ENCODE assay signal across 8 cellular contexts in genomic region chr1:905811-906531, GRCh38. TPM values are rescaled to one million over a fixed set of nuclear protein-coding genes. Genes with fewer than 3 reads are reported as not detected.
DNase-seq lines count a peak whose midpoint lies in the region; ATAC-seq and TF ChIP-seq lines count a peak whose summit lies in the region.

No MANE protein-coding gene starts in this region.

- H3K79me2 ChIP-seq in osteoblast (ENCODE audit: insufficient read depth, low read length) = no peaks in the 10 kb centered on the region

- H3K27me3 Mint-ChIP-seq in CD8-positive, alpha-beta T cell (ENCODE audit: low read depth) = peaks cover 28% of the 10 kb centered on the region
- peaks cover 55% of the 10 kb centered on the region for H3K27me3 Mint-ChIP-seq in endodermal cell (ENCODE audit: insufficient read depth)

- no peaks in the 10 kb centered on the region for H3K36me3 ChIP-seq in CD8-positive, alpha-beta T cell (ENCODE audit: insufficient read depth, low read length)
- H3K36me3 ChIP-seq in endodermal cell (ENCODE audit: control insufficient read depth, insufficient read depth, low read length) (no peaks in the 10 kb centered on the region), osteoblast (ENCODE audit: insufficient read depth, low read length) (no peaks in the 10 kb centered on the region), esophagus squamous epithelium (no peaks in the 10 kb centered on the region)

- intact Hi-C loops in CD8-positive, alpha-beta T cell (cut with DNase I, micrococcal nuclease) = loop anchor here in 1 of 2 experiments (10.0 kb wide), 1 partner anchor 159 kb away; no protein-coding TSS in a partner anchor
- intact Hi-C loops in esophagus squamous epithelium (cut with DNase I) = no loop called here

- H3K4me3 ChIP-seq in CD8-positive, alpha-beta T cell (ENCODE audit: low read depth, low read length) = no peak overlapping the region
- H3K4me3 ChIP-seq in endodermal cell (ENCODE audit: low read length) (no peak overlapping the region), osteoblast (ENCODE audit: insufficient read depth, low read length) (no peak overlapping the region), esophagus squamous epithelium (no peak overlapping the region)

- POLR2A ChIA-PET in CD8-positive, alpha-beta T cell (lab: Charles Lee) = interaction anchor here (1.0 kb wide), 1 partner anchor 53 kb away, joined by 4 read pairs; no protein-coding TSS in a partner anchor

- TF ChIP-seq POLR2A in esophagus squamous epithelium (IDR thresholded peaks at IDR 0.05) = no peak

- no peaks in the 10 kb centered on the region for H3K9me3 Mint-ChIP-seq in CD8-positive, alpha-beta T cell
- H3K9me3 Mint-ChIP-seq in endodermal cell = peaks cover 2% of the 10 kb centered on the region

- H3K27ac ChIP-seq in CD8-positive, alpha-beta T cell (ENCODE audit: low read depth, low read length) = no peak overlapping the region
- H3K27ac ChIP-seq in endodermal cell (ENCODE audit: low read depth, low read length) (no peak overlapping the region), osteoblast (ENCODE audit: low read depth, low read length) (no peak overlapping the region), esophagus squamous epithelium (peak overlapping the region in 2 of 4 donors; percentile 14)

- CTCF ChIA-PET in CD8-positive, alpha-beta T cell (lab: Charles Lee) = interaction anchor here (0.9 to 3.4 kb wide), 7 partner anchors 33 to 96 kb away, joined by 3 to 15 read pairs (median 3); partner anchors contain the start of gene PERM1

- no peak overlapping the region for H2AFZ ChIP-seq in osteoblast (ENCODE audit: low read length)

- peaks cover 6% of the 10 kb centered on the region for H3K27me3 ChIP-seq in CD8-positive, alpha-beta T cell (ENCODE audit: insufficient read depth, low read length)
- H3K27me3 ChIP-seq in endodermal cell (ENCODE audit: control insufficient read depth, insufficient read depth, low read length, poor library complexity, severe bottlenecking) (peaks cover 26% of the 10 kb centered on the region), osteoblast (ENCODE audit: insufficient read depth, low read length) (no peaks in the 10 kb centered on the region), esophagus squamous epithelium (peaks cover 0 to 79% (median 7%) of the 10 kb centered on the region in 4 donors)

- peaks cover 13% of the 10 kb centered on the region for H3K4me1 ChIP-seq in CD8-positive, alpha-beta T cell (ENCODE audit: insufficient read depth, low read length)
- H3K4me1 ChIP-seq in endodermal cell (ENCODE audit: control insufficient read depth, insufficient read depth, low read length) (no peaks in the 10 kb centered on the region), osteoblast (ENCODE audit: insufficient read depth, low read length) (peaks cover 21% of the 10 kb centered on the region), esophagus squamous epithelium (peaks cover 27 to 57% (median 28%) of the 10 kb centered on the region in 3 donors)

- DNase-seq in CD8-positive, alpha-beta T cell = peak in 4 of 7 experiments; percentile 4 to 47 (median 13)
- DNase-seq in HuH-7 (ENCODE audit: low spot score) (peak; percentile 9), endodermal cell (peak; percentile 47), osteoblast (ENCODE audit: insufficient read length, low spot score, missing footprints) (peak; percentile 90), NOMO-1 treated with DMSO at 0.1 percent for 48 hours (lab: John Stamatoyannopoulos, UW; ENCODE audit: unreplicated experiment) (no peak), esophagus squamous epithelium (lab: John Stamatoyannopoulos, UW) (no peak)

- no peaks in the 10 kb centered on the region for H4K20me1 ChIP-seq in osteoblast (ENCODE audit: insufficient read depth, low read length)

- no peak overlapping the region for H3K9ac ChIP-seq in endodermal cell (ENCODE audit: extremely low read depth, low read length, poor library complexity, severe bottlenecking)

- 83 to 91% methylated on average over 8 to 13 of the region's 13 CpGs for WGBS in endodermal cell (ENCODE audit: insufficient coverage in 1 of 2, insufficient read length in 1 of 2), 2 experiments
- WGBS in esophagus squamous epithelium, 2 donors = 66 to 68% methylated on average over 5 to 10 of the region's 13 CpGs

- peaks cover 9% of the 10 kb centered on the region for H3K4me1 Mint-ChIP-seq in CD8-positive, alpha-beta T cell (ENCODE audit: low read depth)
- peaks cover 4% of the 10 kb centered on the region for H3K4me1 Mint-ChIP-seq in endodermal cell

- H3K4me2 ChIP-seq in osteoblast (ENCODE audit: insufficient read depth, low read length) = peak overlapping the region; percentile 74

- H3K9me3 ChIP-seq in CD8-positive, alpha-beta T cell (ENCODE audit: low read length) = no peaks in the 10 kb centered on the region
- H3K9me3 ChIP-seq in endodermal cell (ENCODE audit: control insufficient read depth, low read length) (no peaks in the 10 kb centered on the region), osteoblast (ENCODE audit: low read depth, low read length) (no peaks in the 10 kb centered on the region), esophagus squamous epithelium (no peaks in the 10 kb centered on the region)

- no peak overlapping the region for H3K4me3 Mint-ChIP-seq in CD8-positive, alpha-beta T cell
- H3K4me3 Mint-ChIP-seq in endodermal cell = peak overlapping the region; percentile 70

- TF ChIP-seq CTCF in CD8-positive, alpha-beta T cell (IDR thresholded peaks at IDR 0.05) = no peak
- TF ChIP-seq CTCF in endodermal cell (conservative IDR thresholded peaks at IDR 0.05) (no peak), osteoblast (IDR thresholded peaks at IDR 0.05; ENCODE audit: extremely low read depth, low read depth, low read length) (no peak), esophagus squamous epithelium (IDR thresholded peaks at IDR 0.05) (no peak)

- H3K27ac Mint-ChIP-seq in CD8-positive, alpha-beta T cell = no peak overlapping the region
- H3K27ac Mint-ChIP-seq in endodermal cell = no peak overlapping the region

- H3K36me3 Mint-ChIP-seq in CD8-positive, alpha-beta T cell = no peaks in the 10 kb centered on the region
- peaks cover 5% of the 10 kb centered on the region for H3K36me3 Mint-ChIP-seq in endodermal cell (ENCODE audit: low read depth)

- ATAC-seq in CD8-positive, alpha-beta T cell = no peak
- ATAC-seq in HG02759 (IDR thresholded peaks at IDR 0.05; ENCODE audit: unreplicated experiment) = no peak
- no peak for ATAC-seq in HG02885 (IDR thresholded peaks at IDR 0.05; ENCODE audit: poor library complexity, unreplicated experiment)

RNA-seq across cellular contexts. Expression of gene SAMD11, which starts 17.8 kb away (rescaled TPM):
- not detected for total RNA-seq in CD8-positive, alpha-beta T cell
- total RNA-seq in endodermal cell (100 to 1,000 TPM; 152 to 156 TPM), osteoblast (7.7 and 8.3 TPM in 2 replicates), esophagus squamous epithelium (under 1 TPM in 3 of 4 donors, not detected in 1; 0.48 to 0.95 (median 0.57) TPM)
- polyA plus RNA-seq in endodermal cell (2013, experiment 1 of 2) = 28.0 TPM
- 26.1 TPM for polyA plus RNA-seq in endodermal cell (2013, experiment 2 of 2)

RNA-seq across cellular contexts. Expression of gene NOC2L, which starts 53.1 kb away (rescaled TPM):
- 10 to 100 TPM; 54.0 to 54.7 TPM for total RNA-seq in CD8-positive, alpha-beta T cell
- 10 to 100 TPM; 83.5 to 97.3 TPM for total RNA-seq in endodermal cell
- 62.0 TPM for polyA plus RNA-seq in endodermal cell (2013, experiment 1 of 2)
- polyA plus RNA-seq in endodermal cell (2013, experiment 2 of 2) = 55.3 TPM
- 47.7 and 47.8 TPM in 2 replicates for total RNA-seq in osteoblast
- total RNA-seq in esophagus squamous epithelium = 10 to 100 TPM; 57.9 to 80.2 (median 60.4) TPM

RNA-seq across cellular contexts. Expression of gene KLHL17, which starts 54.4 kb away (rescaled TPM):
- total RNA-seq in CD8-positive, alpha-beta T cell = 10 to 100 TPM; 15.2 to 16.1 TPM
- 10 to 100 TPM; 49.2 to 58.2 TPM for total RNA-seq in endodermal cell
- 41.1 TPM for polyA plus RNA-seq in endodermal cell (2013, experiment 1 of 2)
- 32.2 TPM for polyA plus RNA-seq in endodermal cell (2013, experiment 2 of 2)
- 5.4 and 6.2 TPM in 2 replicates for total RNA-seq in osteoblast
- 10 to 100 TPM in 3 of 4 donors, 1 to 10 TPM in 1; 8.7 to 13.8 (median 10.3) TPM for total RNA-seq in esophagus squamous epithelium

Comparison
In these comparisons a context has a peak if more than half of its experiments do, and no peak if none do; other contexts are left out.
1. DNase-seq: peak in CD8-positive, alpha-beta T cell (4 of 7), HuH-7 (single experiment), endodermal cell (single experiment) and osteoblast (single experiment); none in NOMO-1 treated with DMSO at 0.1 percent for 48 hours (single experiment) and esophagus squamous epithelium (single experiment).
2. RNA of gene SAMD11, which starts 17.8 kb away (total RNA-seq): 152 to 156 TPM in endodermal cell; 7.7 to 8.3 TPM in osteoblast, 0.48 to 0.95 TPM in esophagus squamous epithelium and not detected in CD8-positive, alpha-beta T cell; every median in the first group is over 10 times any median in the second.